13 cellular contexts compared by ENCODE assay signal in genomic region chr14:80215756-80216581, GRCh38. TPM values are rescaled to one million over a fixed set of nuclear protein-coding genes. Genes with fewer than 3 reads are reported as not detected.
A peak's percentile ranks its signal among the peaks of the same experiment; 100 is the strongest.
DNase-seq lines count a peak whose midpoint lies in the region; ATAC-seq and TF ChIP-seq lines count a peak whose summit lies in the region.
"Had no signal": no experiment of that assay in that cellular context is flagged by ENCODE, and none has a peak within 500 bp of the region (broad histone marks: within the 10 kb centered on the region; RNA-seq: fewer than 3 reads in every experiment).

No MANE protein-coding gene starts in this region.

- no peaks in the 10 kb centered on the region for H3K9me3 Mint-ChIP-seq in endodermal cell
- H3K9me3 Mint-ChIP-seq: T-helper 2 cell treated with Interferon-gamma antibody and Interleukin-4, amounts not matched to agents 5 μg/mL and 100 μg/mL, for 36 hours had no signal

- no peaks in the 10 kb centered on the region for H3K9me3 ChIP-seq in endodermal cell (ENCODE audit: control insufficient read depth, low read length)
- no peaks in the 10 kb centered on the region for H3K9me3 ChIP-seq in lower lobe of right lung
- no peaks in the 10 kb centered on the region for H3K9me3 ChIP-seq in upper lobe of right lung

- H3K27ac ChIP-seq in endodermal cell (ENCODE audit: low read depth, low read length), result no peak overlapping the region
- no peak overlapping the region for H3K27ac ChIP-seq in lower lobe of right lung
- H3K27ac ChIP-seq in upper lobe of right lung, result no peak overlapping the region

- intact Hi-C loops in Right ventricle myocardium inferior (cut with DNase I) (loop anchor here (10.0 kb wide), 2 partner anchors 49 to 369 kb away; no protein-coding TSS in a partner anchor), cardiac septum (cut with DNase I) (loop anchor here (10.0 kb wide), 2 partner anchors 51 to 89 kb away; no protein-coding TSS in a partner anchor), lower lobe of right lung (cut with DNase I) (no loop called here), upper lobe of right lung (cut with DNase I) (no loop called here)

- no peaks in the 10 kb centered on the region for H3K36me3 Mint-ChIP-seq in endodermal cell (ENCODE audit: low read depth)

- no peak overlapping the region for H3K9ac ChIP-seq in endodermal cell (ENCODE audit: extremely low read depth, low read length, poor library complexity, severe bottlenecking)

- H3K27me3 Mint-ChIP-seq in endodermal cell (ENCODE audit: insufficient read depth), result peaks cover 5% of the 10 kb centered on the region

- ATAC-seq in Right ventricle myocardium inferior, result peak; percentile 83
- no peak for ATAC-seq in lower lobe of right lung
- no peak for ATAC-seq in upper lobe of right lung
- no peak for ATAC-seq in GM21367 (IDR thresholded peaks at IDR 0.05; ENCODE audit: unreplicated experiment)
- no peak for ATAC-seq in HG02759 (IDR thresholded peaks at IDR 0.05; ENCODE audit: unreplicated experiment)
- ATAC-seq: K562 had no signal

- H3K4me3 ChIP-seq in endodermal cell (ENCODE audit: low read length) (no peak overlapping the region), lower lobe of right lung (no peak overlapping the region), upper lobe of right lung (no peak overlapping the region)
- H3K4me3 ChIP-seq: K562, lung had no signal

- DNase-seq in Right ventricle myocardium inferior (ENCODE audit: missing footprints) (peak; percentile 63), cardiac septum (ENCODE audit: low spot score) (no peak), endodermal cell (peak; percentile 53), medulla oblongata (ENCODE audit: extremely low spot score) (peak; percentile 40), lower lobe of right lung (no peak), upper lobe of right lung (no peak)
- DNase-seq: GDM1, NCI-H526 had no signal

- WGBS in endodermal cell (ENCODE audit: insufficient coverage in 1 of 2, insufficient read length in 1 of 2), 2 experiments, result 87 to 100% methylated on average over 3 to 10 of the region's 10 CpGs

- no peak for TF ChIP-seq CTCF in endodermal cell (conservative IDR thresholded peaks at IDR 0.05)
- no peak for TF ChIP-seq CTCF in lower lobe of right lung (IDR thresholded peaks at IDR 0.05)
- no peak for TF ChIP-seq CTCF in upper lobe of right lung (IDR thresholded peaks at IDR 0.05)

- H3K36me3 ChIP-seq in endodermal cell (ENCODE audit: control insufficient read depth, insufficient read depth, low read length) (no peaks in the 10 kb centered on the region), lower lobe of right lung (no peaks in the 10 kb centered on the region), upper lobe of right lung (no peaks in the 10 kb centered on the region)

- H3K4me1 Mint-ChIP-seq in endodermal cell, result peaks cover 16% of the 10 kb centered on the region

- no peak overlapping the region for H3K27ac Mint-ChIP-seq in endodermal cell
- H3K27ac Mint-ChIP-seq: T-helper 2 cell treated with Interferon-gamma antibody and Interleukin-4, amounts not matched to agents 5 μg/mL and 100 μg/mL, for 36 hours had no signal

- H3K4me1 ChIP-seq in endodermal cell (ENCODE audit: control insufficient read depth, insufficient read depth, low read length), result peaks cover 5% of the 10 kb centered on the region
- no peaks in the 10 kb centered on the region for H3K4me1 ChIP-seq in lower lobe of right lung
- no peaks in the 10 kb centered on the region for H3K4me1 ChIP-seq in upper lobe of right lung

- no peak overlapping the region for H3K4me3 Mint-ChIP-seq in endodermal cell
- H3K4me3 Mint-ChIP-seq: T-helper 2 cell treated with Interferon-gamma antibody and Interleukin-4, amounts not matched to agents 5 μg/mL and 100 μg/mL, for 36 hours had no signal

- H3K27me3 ChIP-seq in endodermal cell (ENCODE audit: control insufficient read depth, insufficient read depth, low read length, poor library complexity, severe bottlenecking), result peaks cover 3% of the 10 kb centered on the region
- no peaks in the 10 kb centered on the region for H3K27me3 ChIP-seq in lower lobe of right lung (ENCODE audit: low read depth)
- no peaks in the 10 kb centered on the region for H3K27me3 ChIP-seq in upper lobe of right lung

RNA-seq across cellular contexts. Expression of gene DIO2, which starts 4.7 kb away (rescaled TPM):
- total RNA-seq in Right ventricle myocardium inferior, result 1.6 TPM
- 32.0 TPM for total RNA-seq in cardiac septum
- total RNA-seq in endodermal cell, result under 1 TPM; 0.04 to 0.57 TPM
- polyA plus RNA-seq in endodermal cell (2013, experiment 1 of 2), result 0.14 TPM
- polyA plus RNA-seq in endodermal cell (2013, experiment 2 of 2), result 0.21 TPM
- total RNA-seq in lower lobe of right lung, result 0.62 TPM
- 1.0 TPM for total RNA-seq in upper lobe of right lung
- total RNA-seq: K562 had no signal
- polyA plus RNA-seq: K562 had no signal

Comparison
In these comparisons a context has a peak if more than half of its experiments do, and no peak if none do; other contexts are left out.
1. DNase-seq: peak in Right ventricle myocardium inferior (single experiment), endodermal cell (single experiment) and medulla oblongata (single experiment); none in cardiac septum (single experiment), lower lobe of right lung (single experiment) and upper lobe of right lung (single experiment).
2. RNA of gene DIO2, which starts 4.7 kb away (total RNA-seq): 32.0 TPM in cardiac septum (single experiment); 1.6 TPM in Right ventricle myocardium inferior (single experiment), 1.0 TPM in upper lobe of right lung (single experiment), 0.62 TPM in lower lobe of right lung (single experiment) and 0.04 to 0.57 TPM in endodermal cell; every median in the first group is over 10 times any median in the second.
3. intact Hi-C loops: an anchor here in Right ventricle myocardium inferior (10.0 kb wide) and cardiac septum (10.0 kb wide); none called in lower lobe of right lung and upper lobe of right lung.